Comparison of ENCODE assay signal across 8 cellular contexts in genomic region chr2:172285010-172285621, GRCh38.
DNase-seq lines count a peak whose midpoint lies in the region; ATAC-seq and TF ChIP-seq lines count a peak whose summit lies in the region.

No MANE protein-coding gene starts in this region.

- no peaks in the 10 kb centered on the region for H3K36me3 ChIP-seq in Karpas-422 (ENCODE audit: insufficient read depth, low read length)

- no peak overlapping the region for H3K27ac ChIP-seq in Karpas-422 (ENCODE audit: low read length)

- no peaks in the 10 kb centered on the region for H4K20me1 ChIP-seq in Karpas-422 (ENCODE audit: insufficient read depth, low read depth, low read length)

- no peaks in the 10 kb centered on the region for H3K27me3 ChIP-seq in Karpas-422 (ENCODE audit: low read length)

- H3K4me3 ChIP-seq in AG09309 (ENCODE audit: control insufficient read depth, low read depth, low read length) (no peak overlapping the region), Karpas-422 (ENCODE audit: low read length) (no peak overlapping the region)

- H3K9me3 ChIP-seq in Karpas-422 (ENCODE audit: low read length) = no peaks in the 10 kb centered on the region

- H3K9ac ChIP-seq in Karpas-422 (ENCODE audit: low read length) = no peak overlapping the region

- no peak for TF ChIP-seq CTCF in AG09309 (IDR thresholded peaks at IDR 0.05; ENCODE audit: control insufficient read depth, insufficient read depth, low read depth, low read length, missing control alignments)
- TF ChIP-seq CTCF in GM10248 (IDR thresholded peaks at IDR 0.05; ENCODE audit: control extremely low read depth, extremely low read depth, low read depth, missing control alignments) = no peak

- POLR2A ChIA-PET in GM10248 (lab: Yijun Ruan, JAX) = no interaction called here

- no peaks in the 10 kb centered on the region for H3K79me2 ChIP-seq in Karpas-422 (ENCODE audit: low read length)

- H3K4me1 ChIP-seq in Karpas-422 (ENCODE audit: low read length) = peaks cover 37% of the 10 kb centered on the region

- CTCF ChIA-PET in GM10248 (lab: Yijun Ruan, JAX) = no interaction called here

- H3K9me2 ChIP-seq in Karpas-422 (replicated peaks; ENCODE audit: insufficient read depth, low read length) = no peaks in the 10 kb centered on the region

- no peak overlapping the region for H2AFZ ChIP-seq in Karpas-422 (ENCODE audit: low read length)

- H3K4me2 ChIP-seq in Karpas-422 (ENCODE audit: low read depth, low read length, poor library complexity, severe bottlenecking) = peak overlapping the region; percentile 38

- ATAC-seq in left lobe of liver (peak; percentile 35), GM21447 (IDR thresholded peaks at IDR 0.05; ENCODE audit: unreplicated experiment) (no peak)

- DNase-seq in AG09309 (ENCODE audit: low read depth) (peak; percentile 83), Karpas-422 (no peak), amniotic epithelial cell (ENCODE audit: low read depth) (peak; percentile 43), left lobe of liver (ENCODE audit: low spot score) (no peak), GM10248 (ENCODE audit: extremely low spot score) (no peak), activated gamma-delta T cell treated with Interleukin-2 at 50 U/mL for 16 hours (no peak), RPMI8226 (no peak)

Comparison
In these comparisons a context has a peak if more than half of its experiments do, and no peak if none do; other contexts are left out.
1. DNase-seq: peak in AG09309 (single experiment) and amniotic epithelial cell (single experiment); none in Karpas-422 (single experiment), left lobe of liver (single experiment), GM10248 (single experiment), activated gamma-delta T cell treated with Interleukin-2 at 50 U/mL for 16 hours (single experiment) and RPMI8226 (single experiment).